9 cellular contexts compared by ENCODE assay signal in genomic region chr17:39008633-39009032, GRCh38. TPM values are rescaled to one million over a fixed set of nuclear protein-coding genes. Genes with fewer than 3 reads are reported as not detected.
"Had no signal": no experiment of that assay in that cellular context is flagged by ENCODE, and none has a peak within 500 bp of the region (broad histone marks: within the 10 kb centered on the region; RNA-seq: fewer than 3 reads in every experiment).

No MANE protein-coding gene starts in this region.

- FAIRE-seq: HTR-8/SVneo had no signal

- H3K4me2 ChIP-seq: KMS-11 had no signal

- H3K9ac ChIP-seq: KMS-11 had no signal

- H3K27ac ChIP-seq: HL-60, KMS-11 had no signal

- DNase-seq: IMR-90, KBM-7, KG1 had no signal

RNA-seq across cellular contexts. Expression of gene FBXO47, which starts 41.4 kb away (rescaled TPM):
- total RNA-seq: HT-29, HT1080 had no signal
- polyA plus RNA-seq: IgD-negative memory B cell, IMR-90 had no signal
